Comparison of ENCODE assay signal across 31 cellular contexts in the genomic region with DNA sequence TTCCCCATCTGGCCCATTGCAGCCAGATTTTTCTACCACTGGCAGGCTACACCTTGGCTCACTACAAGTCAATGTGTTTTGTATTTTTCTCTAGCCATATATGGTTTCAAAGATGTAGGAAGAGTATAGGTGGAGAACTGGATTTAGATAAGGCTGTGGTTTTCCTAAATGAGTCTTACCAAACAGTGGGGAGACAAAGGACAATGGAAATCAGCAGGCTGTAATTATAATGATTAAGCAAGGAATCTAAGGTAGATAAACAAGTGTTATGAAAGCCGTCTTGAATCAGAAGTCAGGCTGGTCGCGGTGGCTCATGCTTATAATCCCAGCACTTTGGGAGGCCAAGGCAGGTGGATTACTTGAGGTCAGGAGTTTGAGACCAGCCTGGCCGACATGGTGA. TPM values are rescaled to one million over a fixed set of nuclear protein-coding genes. Genes with fewer than 3 reads are reported as not detected.
"Had no signal": no experiment of that assay in that cellular context is flagged by ENCODE, and none has a peak within 500 bp of the region (broad histone marks: within the 10 kb centered on the region; RNA-seq: fewer than 3 reads in every experiment).

No MANE protein-coding gene starts in this region.

- H3K4me1 Mint-ChIP-seq: activated CD4-positive, alpha-beta T cell treated with anti-CD3 and anti-CD28 coated beads for 36 hours; activated CD4-positive, alpha-beta T cell treated with anti-CD3 and anti-CD28 coated beads, Interleukin-2, amount 10 ng/mL, durations not matched to agents 7 days and 5 days; activated naive CD4-positive, alpha-beta T cell treated with anti-CD3 and anti-CD28 coated beads, Interleukin-2, amount 50 U/mL, for 24 hours; activated naive CD8-positive, alpha-beta T cell treated with anti-CD3 and anti-CD28 coated beads, Interleukin-2, amount 10 ng/mL, durations not matched to agents 7 days and 5 days; central memory CD8-positive, alpha-beta T cell had no signal

- H3K4me1 ChIP-seq: ascending aorta, SJCRH30 had no signal

- DNase-seq: activated CD4-positive, alpha-beta T cell treated with anti-CD3 and anti-CD28 coated beads for 36 hours; activated CD4-positive, alpha-beta T cell treated with anti-CD3 and anti-CD28 coated beads, Interleukin-2, amount 10 ng/mL, durations not matched to agents 7 days and 5 days; activated CD4-positive, alpha-beta T cell treated with anti-CD3 and anti-CD28 coated beads, Interleukin-2, amount 50 U/mL, for 48 hours; activated CD8-positive, alpha-beta T cell treated with anti-CD3 and anti-CD28 coated beads, Interleukin-2, amount 10 ng/mL, durations not matched to agents 7 days and 5 days; activated gamma-delta T cell; activated naive CD4-positive, alpha-beta T cell treated with Interleukin-2 at 50 U/mL for 16 hours; activated naive CD8-positive, alpha-beta T cell treated with anti-CD3 and anti-CD28 coated beads, Interleukin-2, amount 10 ng/mL, durations not matched to agents 7 days and 5 days; activated T-cell treated with anti-CD3 and anti-CD28 coated beads, Interleukin-2, amount 50 U/mL, for 24 hours; amygdala; NCI-H1092 treated with DMSO at 0.1 percent for 48 hours; NCI-H1694; NCI-H1930; NCI-H2081 treated with DMSO at 0.1 percent for 48 hours; NCI-H226; NCI-H446 treated with DMSO at 0.1 percent for 48 hours; NCI-H524; NK-92 treated with Interleukin-12 subunit alpha and Interleukin-12 subunit beta, amount 100 ng/mL, for 24 hours; SHP77; SJCRH30; T1000 had no signal

- H3K4me3 Mint-ChIP-seq: activated CD4-positive, alpha-beta T cell treated with anti-CD3 and anti-CD28 coated beads for 36 hours; activated CD4-positive, alpha-beta T cell treated with anti-CD3 and anti-CD28 coated beads, Interleukin-2, amount 10 ng/mL, durations not matched to agents 7 days and 5 days; activated CD8-positive, alpha-beta T cell treated with anti-CD3 and anti-CD28 coated beads, Interleukin-2, amount 10 ng/mL, durations not matched to agents 7 days and 5 days; activated naive CD4-positive, alpha-beta T cell treated with anti-CD3 and anti-CD28 coated beads, Interleukin-2, amount 50 U/mL, for 24 hours; activated naive CD8-positive, alpha-beta T cell treated with anti-CD3 and anti-CD28 coated beads, Interleukin-2, amount 10 ng/mL, durations not matched to agents 7 days and 5 days; activated T-cell treated with anti-CD3 and anti-CD28 coated beads, Interleukin-2, amount 50 U/mL, for 24 hours; central memory CD8-positive, alpha-beta T cell had no signal

- H3K9me3 Mint-ChIP-seq: activated CD4-positive, alpha-beta T cell treated with anti-CD3 and anti-CD28 coated beads, Interleukin-2, amount 10 ng/mL, durations not matched to agents 7 days and 5 days; activated naive CD4-positive, alpha-beta T cell treated with anti-CD3 and anti-CD28 coated beads, Interleukin-2, amount 50 U/mL, for 24 hours; activated naive CD8-positive, alpha-beta T cell treated with anti-CD3 and anti-CD28 coated beads, Interleukin-2, amount 10 ng/mL, durations not matched to agents 7 days and 5 days; activated T-cell treated with anti-CD3 and anti-CD28 coated beads, Interleukin-2, amount 50 U/mL, for 24 hours; activated T-helper 2 cell treated with anti-CD3 and anti-CD28 coated beads, Interferon-gamma antibody, Interleukin-2, Interleukin-4, amounts not matched to agents 10 μg/mL and 5 μg/mL and 100 μg/mL, durations not matched to agents 14 hours and 24 hours and 36 hours; central memory CD8-positive, alpha-beta T cell had no signal

- H3K27ac Mint-ChIP-seq: activated CD4-positive, alpha-beta T cell treated with anti-CD3 and anti-CD28 coated beads for 36 hours; activated CD4-positive, alpha-beta T cell treated with anti-CD3 and anti-CD28 coated beads, Interleukin-2, amount 10 ng/mL, durations not matched to agents 7 days and 5 days; activated CD8-positive, alpha-beta T cell treated with anti-CD3 and anti-CD28 coated beads, Interleukin-2, amount 10 ng/mL, durations not matched to agents 7 days and 5 days; activated naive CD4-positive, alpha-beta T cell treated with anti-CD3 and anti-CD28 coated beads, Interleukin-2, amount 50 U/mL, for 24 hours; activated naive CD8-positive, alpha-beta T cell treated with anti-CD3 and anti-CD28 coated beads, Interleukin-2, amount 10 ng/mL, durations not matched to agents 7 days and 5 days; activated T-cell treated with anti-CD3 and anti-CD28 coated beads, Interleukin-2, amount 50 U/mL, for 24 hours; activated T-helper 2 cell treated with anti-CD3 and anti-CD28 coated beads, Interferon-gamma antibody, Interleukin-2, Interleukin-4, amounts not matched to agents 10 μg/mL and 5 μg/mL and 100 μg/mL, durations not matched to agents 14 hours and 24 hours and 36 hours had no signal

- H3K9me3 ChIP-seq: ascending aorta, SJCRH30 had no signal

- H3K36me3 ChIP-seq: ascending aorta, cardiac muscle cell, SJCRH30 had no signal

- H3K36me3 Mint-ChIP-seq: activated naive CD4-positive, alpha-beta T cell treated with anti-CD3 and anti-CD28 coated beads, Interleukin-2, amount 50 U/mL, for 24 hours; activated naive CD8-positive, alpha-beta T cell treated with anti-CD3 and anti-CD28 coated beads, Interleukin-2, amount 10 ng/mL, durations not matched to agents 7 days and 5 days had no signal

- H3K4me3 ChIP-seq: ascending aorta, cardiac muscle cell, SJCRH30, SK-N-MC had no signal

- H3K27me3 ChIP-seq: ascending aorta, cardiac muscle cell had no signal

- H3K27ac ChIP-seq: ascending aorta, cardiac muscle cell, SJCRH30, SK-N-MC had no signal

RNA-seq across cellular contexts. Expression of a gene that starts 11.2 kb away (rescaled TPM):
- total RNA-seq: activated CD4-positive, alpha-beta T cell treated with anti-CD3 and anti-CD28 coated beads for 36 hours; activated CD4-positive, alpha-beta T cell treated with anti-CD3 and anti-CD28 coated beads, Interleukin-2, amount 10 ng/mL, durations not matched to agents 7 days and 5 days; activated CD8-positive, alpha-beta T cell treated with anti-CD3 and anti-CD28 coated beads, Interleukin-2, amount 10 ng/mL, durations not matched to agents 7 days and 5 days; activated naive CD8-positive, alpha-beta T cell treated with anti-CD3 and anti-CD28 coated beads, Interleukin-2, amount 10 ng/mL, durations not matched to agents 7 days and 5 days; activated T-helper 2 cell treated with anti-CD3 and anti-CD28 coated beads, Interferon-gamma antibody, Interleukin-2, Interleukin-4, amounts not matched to agents 10 μg/mL and 5 μg/mL and 100 μg/mL, durations not matched to agents 14 hours and 24 hours and 36 hours; ascending aorta; cardiac muscle cell; LHCN-M2; OCI-LY7; SJCRH30; T-helper 1 cell treated with Interleukin-12 subunit alpha and Interleukin-12 subunit beta and Interleukin-4 antibody, amounts not matched to agents 30 ng/mL and 1 ng/mL, for 36 hours; T-helper 2 cell treated with Interferon-gamma antibody and Interleukin-4, amounts not matched to agents 100 ng/mL and 5 ng/mL, for 36 hours had no signal
- polyA plus RNA-seq: adipose tissue, cardiac muscle cell had no signal

RNA-seq across cellular contexts. Expression of a gene that starts 56.1 kb away (rescaled TPM):
- total RNA-seq: activated CD4-positive, alpha-beta T cell treated with anti-CD3 and anti-CD28 coated beads for 36 hours; activated CD4-positive, alpha-beta T cell treated with anti-CD3 and anti-CD28 coated beads, Interleukin-2, amount 10 ng/mL, durations not matched to agents 7 days and 5 days; activated CD8-positive, alpha-beta T cell treated with anti-CD3 and anti-CD28 coated beads, Interleukin-2, amount 10 ng/mL, durations not matched to agents 7 days and 5 days; activated naive CD8-positive, alpha-beta T cell treated with anti-CD3 and anti-CD28 coated beads, Interleukin-2, amount 10 ng/mL, durations not matched to agents 7 days and 5 days; activated T-helper 2 cell treated with anti-CD3 and anti-CD28 coated beads, Interferon-gamma antibody, Interleukin-2, Interleukin-4, amounts not matched to agents 10 μg/mL and 5 μg/mL and 100 μg/mL, durations not matched to agents 14 hours and 24 hours and 36 hours; LHCN-M2; OCI-LY7; T-helper 1 cell treated with Interleukin-12 subunit alpha and Interleukin-12 subunit beta and Interleukin-4 antibody, amounts not matched to agents 30 ng/mL and 1 ng/mL, for 36 hours; T-helper 2 cell treated with Interferon-gamma antibody and Interleukin-4, amounts not matched to agents 100 ng/mL and 5 ng/mL, for 36 hours had no signal
